ENCODE assay signal across 22 cellular contexts in the genomic region with DNA sequence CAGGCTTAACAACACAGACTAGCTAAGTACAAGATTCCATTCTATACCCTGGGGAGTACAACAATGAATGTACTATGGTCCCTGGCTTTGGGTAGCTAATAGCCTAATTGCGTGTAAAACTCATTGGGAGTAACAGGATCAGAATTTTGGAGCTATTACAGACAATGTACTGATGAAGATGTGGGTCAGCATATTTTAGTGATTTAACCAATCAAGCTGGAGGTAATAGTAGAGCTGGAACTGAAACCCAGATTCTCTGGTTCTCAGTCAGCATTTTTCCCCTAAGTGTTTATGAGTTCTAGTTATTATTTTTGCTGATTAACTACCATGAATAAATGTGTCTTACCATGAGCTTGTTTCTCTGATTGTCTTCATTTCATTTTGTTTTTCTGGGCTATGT.
DNase-seq lines count a peak whose midpoint lies in the region; ATAC-seq and TF ChIP-seq lines count a peak whose summit lies in the region.
"Had no signal": no experiment of that assay in that cellular context is flagged by ENCODE, and none has a peak within 500 bp of the region (broad histone marks: within the 10 kb centered on the region; RNA-seq: fewer than 3 reads in every experiment).

No MANE protein-coding gene starts in this region.

- H4K20me1 ChIP-seq in SK-N-SH (ENCODE audit: insufficient read depth) = no peaks in the 10 kb centered on the region

- H3K4me1 ChIP-seq in testis (no peaks in the 10 kb centered on the region), SK-N-SH (ENCODE audit: control insufficient read depth in 1 of 2, insufficient read depth in 2 of 2, low read depth in 1 of 2, low read length in 1 of 2) (no peaks in the 10 kb centered on the region)

- no peak overlapping the region for H2AFZ ChIP-seq in SK-N-SH (ENCODE audit: low read depth)

- H3K9me3 Mint-ChIP-seq in glutamatergic neuron (ENCODE audit: unreplicated experiment) = no peaks in the 10 kb centered on the region
- H3K9me3 Mint-ChIP-seq: T-helper 1 cell treated with Interleukin-12 subunit alpha and Interleukin-12 subunit beta and Interleukin-4 antibody, amounts not matched to agents 30 μg/mL and 1 μg/mL, for 36 hours had no signal

- H3K4me3 ChIP-seq in testis (no peak overlapping the region), SK-N-SH (ENCODE audit: low read depth in 2 of 2, low read length in 1 of 2) (no peak overlapping the region)

- H3K9me3 ChIP-seq in testis (no peaks in the 10 kb centered on the region), SK-N-SH (no peaks in the 10 kb centered on the region)

- POLR2A ChIA-PET in SK-N-SH (lab: Yijun Ruan, JAX) = no interaction called here

- WGBS in testis, 2 donors = 74 to 86% methylated on average over 1 of the region's 1 CpG
- 78% methylated on average over 1 of the region's 1 CpG for WGBS in SK-N-SH (ENCODE audit: low lambda C conversion rate)

- no peaks in the 10 kb centered on the region for H3K4me1 Mint-ChIP-seq in glutamatergic neuron (ENCODE audit: low read depth, unreplicated experiment)
- H3K4me1 Mint-ChIP-seq: CD8-positive, alpha-beta memory T cell had no signal

- TF ChIP-seq POLR2A in testis (IDR thresholded peaks at IDR 0.05) = no peak

- TF ChIP-seq RAD21 in SK-N-SH (IDR thresholded peaks at IDR 0.05; ENCODE audit: low read length) = no peak

- no peak overlapping the region for H3K4me3 Mint-ChIP-seq in glutamatergic neuron (ENCODE audit: unreplicated experiment)
- H3K4me3 Mint-ChIP-seq: CD8-positive, alpha-beta memory T cell; T-helper 1 cell treated with Interleukin-12 subunit alpha and Interleukin-12 subunit beta and Interleukin-4 antibody, amounts not matched to agents 30 μg/mL and 1 μg/mL, for 36 hours had no signal

- H3K27ac Mint-ChIP-seq in glutamatergic neuron (ENCODE audit: unreplicated experiment) = peak overlapping the region; percentile 53
- H3K27ac Mint-ChIP-seq: CD8-positive, alpha-beta memory T cell; T-helper 1 cell treated with Interleukin-12 subunit alpha and Interleukin-12 subunit beta and Interleukin-4 antibody, amounts not matched to agents 30 μg/mL and 1 μg/mL, for 36 hours had no signal

- H3K36me3 ChIP-seq in testis (ENCODE audit: low read depth, missing control alignments) (no peaks in the 10 kb centered on the region), SK-N-SH (replicated peaks in 1 of 2; ENCODE audit: control insufficient read depth in 1 of 2, insufficient read depth in 2 of 2, low read length in 1 of 2) (no peaks in the 10 kb centered on the region)

- peak; percentile 87 for DNase-seq in GM04503 (ENCODE audit: low read depth)
- DNase-seq in glutamatergic neuron = no peak
- DNase-seq in testis = no peak
- DNase-seq in SK-N-SH = no peak
- DNase-seq in stimulated activated naive CD8-positive, alpha-beta T cell treated with anti-CD3 and anti-CD28 coated beads, Interleukin-15, Interleukin-2, amounts not matched to agents 100 U/mL and 50 U/mL, for 24 hours = no peak
- DNase-seq: ACHN; CD8-positive, alpha-beta memory T cell; DMS 273 treated with DMSO at 0.1 percent for 48 hours; EL; KG1; NCI-H1092 treated with DMSO at 0.1 percent for 48 hours; NCI-H1694; NCI-H2107; NCI-H345; NCI-H526 treated with DMSO at 0.1 percent for 48 hours; Right ventricle myocardium superior had no signal

- CTCF ChIA-PET in SK-N-SH (lab: Yijun Ruan, JAX) = no interaction called here

- TF ChIP-seq EP300 in SK-N-SH (IDR thresholded peaks at IDR 0.05; ENCODE audit: borderline replicate concordance in 1 of 2, low read depth in 1 of 2, low read length in 1 of 2) = no peak

- intact Hi-C loops in testis (cut with DNase I; ENCODE audit: low total_unique reads) = no loop called here

- H3F3A ChIP-seq in SK-N-SH (replicated peaks; ENCODE audit: insufficient read depth) = peaks cover 11% of the 10 kb centered on the region

- peaks cover under 1% of the 10 kb centered on the region for H3K27me3 Mint-ChIP-seq in glutamatergic neuron (ENCODE audit: unreplicated experiment)
- H3K27me3 Mint-ChIP-seq: CD8-positive, alpha-beta memory T cell had no signal

- no peak overlapping the region for H3K9ac ChIP-seq in SK-N-SH

- no peaks in the 10 kb centered on the region for H3K27me3 ChIP-seq in testis
- no peaks in the 10 kb centered on the region for H3K27me3 ChIP-seq in SK-N-SH (ENCODE audit: insufficient read depth)

- no peaks in the 10 kb centered on the region for H3K79me2 ChIP-seq in SK-N-SH (ENCODE audit: insufficient read depth)

- peak; percentile 52 for ATAC-seq in GM19351 (IDR thresholded peaks at IDR 0.05; ENCODE audit: unreplicated experiment)
- peak; percentile 47 for ATAC-seq in HG02981 (IDR thresholded peaks at IDR 0.05; ENCODE audit: unreplicated experiment)
- ATAC-seq in stimulated activated naive CD8-positive, alpha-beta T cell treated with anti-CD3 and anti-CD28 coated beads, Interleukin-15, Interleukin-2, amounts not matched to agents 100 U/mL and 50 U/mL, for 24 hours = no peak
- ATAC-seq: HCT116, Panc1, SK-N-SH treated with all-trans-retinoic acid at 6 μM for 48 hours had no signal

- H3K9me2 ChIP-seq in SK-N-SH = no peaks in the 10 kb centered on the region

- no peak overlapping the region for H3K4me2 ChIP-seq in SK-N-SH

- TF ChIP-seq CTCF in glutamatergic neuron (IDR thresholded peaks at IDR 0.05; ENCODE audit: partially characterized antibody, unreplicated experiment) (no peak), testis (IDR thresholded peaks at IDR 0.05) (no peak), SK-N-SH (IDR thresholded peaks at IDR 0.05) (no peak)

- H3K27ac ChIP-seq in testis = no peak overlapping the region
- H3K27ac ChIP-seq in SK-N-SH (ENCODE audit: low read depth in 2 of 2, low read length in 1 of 2) = no peak overlapping the region

- no peaks in the 10 kb centered on the region for H3K36me3 Mint-ChIP-seq in glutamatergic neuron (ENCODE audit: unreplicated experiment)
- H3K36me3 Mint-ChIP-seq: CD8-positive, alpha-beta memory T cell had no signal

TF ChIP-seq in SK-N-SH, 30 proteins besides CTCF, POLR2A, EP300 and RAD21:
- no peak for TF ChIP-seq MXI1 (IDR thresholded peaks at IDR 0.05; ENCODE audit: low read depth, low read length)
- no peak for TF ChIP-seq SIN3A (IDR thresholded peaks at IDR 0.05; ENCODE audit: borderline replicate concordance, low read depth, low read length)
- TF ChIP-seq JUND (IDR thresholded peaks at IDR 0.05) = no peak
- no peak for TF ChIP-seq SMC3 (IDR thresholded peaks at IDR 0.05; ENCODE audit: low read depth, low read length)
- TF ChIP-seq, protein P1, sequence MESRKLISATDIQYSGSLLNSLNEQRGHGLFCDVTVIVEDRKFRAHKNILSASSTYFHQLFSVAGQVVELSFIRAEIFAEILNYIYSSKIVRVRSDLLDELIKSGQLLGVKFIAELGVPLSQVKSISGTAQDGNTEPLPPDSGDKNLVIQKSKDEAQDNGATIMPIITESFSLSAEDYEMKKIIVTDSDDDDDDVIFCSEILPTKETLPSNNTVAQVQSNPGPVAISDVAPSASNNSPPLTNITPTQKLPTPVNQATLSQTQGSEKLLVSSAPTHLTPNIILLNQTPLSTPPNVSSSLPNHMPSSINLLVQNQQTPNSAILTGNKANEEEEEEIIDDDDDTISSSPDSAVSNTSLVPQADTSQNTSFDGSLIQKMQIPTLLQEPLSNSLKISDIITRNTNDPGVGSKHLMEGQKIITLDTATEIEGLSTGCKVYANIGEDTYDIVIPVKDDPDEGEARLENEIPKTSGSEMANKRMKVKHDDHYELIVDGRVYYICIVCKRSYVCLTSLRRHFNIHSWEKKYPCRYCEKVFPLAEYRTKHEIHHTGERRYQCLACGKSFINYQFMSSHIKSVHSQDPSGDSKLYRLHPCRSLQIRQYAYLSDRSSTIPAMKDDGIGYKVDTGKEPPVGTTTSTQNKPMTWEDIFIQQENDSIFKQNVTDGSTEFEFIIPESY (IDR thresholded peaks at IDR 0.05; ENCODE audit: borderline replicate concordance, low read depth) = no peak
- TF ChIP-seq, protein P2, sequence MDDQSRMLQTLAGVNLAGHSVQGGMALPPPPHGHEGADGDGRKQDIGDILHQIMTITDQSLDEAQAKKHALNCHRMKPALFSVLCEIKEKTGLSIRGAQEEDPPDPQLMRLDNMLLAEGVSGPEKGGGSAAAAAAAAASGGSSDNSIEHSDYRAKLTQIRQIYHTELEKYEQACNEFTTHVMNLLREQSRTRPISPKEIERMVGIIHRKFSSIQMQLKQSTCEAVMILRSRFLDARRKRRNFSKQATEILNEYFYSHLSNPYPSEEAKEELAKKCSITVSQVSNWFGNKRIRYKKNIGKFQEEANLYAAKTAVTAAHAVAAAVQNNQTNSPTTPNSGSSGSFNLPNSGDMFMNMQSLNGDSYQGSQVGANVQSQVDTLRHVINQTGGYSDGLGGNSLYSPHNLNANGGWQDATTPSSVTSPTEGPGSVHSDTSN (IDR thresholded peaks at IDR 0.05) = no peak
